Comparison of ENCODE assay signal across 1 cellular context in genomic region chr16:85608515-85608885, GRCh38.
TF ChIP-seq lines count a peak whose summit lies in the region.

No MANE protein-coding gene starts in this region.

TF ChIP-seq in WTC11, 78 proteins besides CTCF, POLR2A, EP300 and RAD21 (continued from another document):
- TF ChIP-seq ERG (CRISPR knock-in tag; IDR thresholded peaks at IDR 0.05): no peak
